8 cellular contexts compared by ENCODE assay signal in the genomic region with DNA sequence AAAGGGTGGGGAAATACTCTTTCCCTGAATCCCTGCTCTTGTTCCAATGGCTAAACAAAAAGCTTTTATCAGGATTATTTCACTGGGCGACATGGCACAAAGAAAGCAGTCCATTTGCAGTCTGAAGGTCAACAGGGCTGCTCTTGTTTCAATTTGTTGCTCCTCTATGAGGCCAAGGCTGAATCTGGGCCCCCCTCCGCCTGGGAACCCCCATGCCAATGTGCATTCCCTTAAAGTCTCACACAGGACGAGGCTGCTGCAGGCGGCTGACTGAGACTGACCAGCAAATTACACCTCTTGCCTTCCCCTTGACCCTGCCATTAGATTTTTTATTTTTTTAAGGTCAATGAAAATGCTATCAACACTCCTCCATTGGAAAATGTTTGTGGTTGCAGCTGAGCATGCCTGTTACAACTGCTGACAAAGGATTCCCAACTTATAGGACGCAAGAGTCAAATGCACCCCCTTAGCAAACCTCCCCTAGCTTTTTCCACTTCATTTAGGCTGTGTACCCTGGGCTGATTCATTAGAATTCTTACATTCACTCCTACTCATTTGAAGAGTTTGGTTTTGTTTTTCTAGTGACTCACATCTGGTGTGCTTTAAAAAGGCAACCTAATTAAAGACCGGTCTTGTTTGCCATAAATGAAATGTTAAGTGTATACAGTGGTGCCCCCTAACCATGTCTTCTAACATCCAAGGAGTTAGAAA.
DNase-seq lines count a peak whose midpoint lies in the region; ATAC-seq, FAIRE-seq and TF ChIP-seq lines count a peak whose summit lies in the region.

No MANE protein-coding gene starts in this region.

- H3K27me3 Mint-ChIP-seq in activated CD8-positive, alpha-beta T cell treated with anti-CD3 and anti-CD28 coated beads for 36 hours, result no peaks in the 10 kb centered on the region

- H3K4me2 ChIP-seq in HepG2 (ENCODE audit: low read depth, low read length), result peak overlapping the region; percentile 58

- H3K4me3 ChIP-seq in HepG2 (replicated peaks in 1 of 3; ENCODE audit: insufficient read depth in 1 of 3, low read depth in 2 of 3, low read length in 3 of 3) (peak overlapping the region in 1 of 3 experiments; percentile 18; a peak in 1 of 6 replicates), right lobe of liver (no peak overlapping the region), stomach (no peak overlapping the region)

- in situ Hi-C loops in HepG2 (cut with HindIII; ENCODE audit: extremely low pct_ligation_motif_present, low pct_unique_long_range_greater_than_20kb), result no loop called here

- peaks cover 4% of the 10 kb centered on the region for H3K9me3 Mint-ChIP-seq in activated CD8-positive, alpha-beta T cell treated with anti-CD3 and anti-CD28 coated beads for 36 hours

- H3K4me3 Mint-ChIP-seq in activated CD8-positive, alpha-beta T cell treated with anti-CD3 and anti-CD28 coated beads for 36 hours, result peak overlapping the region; percentile 28

- TF ChIP-seq CTCF in HepG2 (CRISPR knock-in tag; IDR thresholded peaks at IDR 0.05), result no peak
- no peak for TF ChIP-seq CTCF in right lobe of liver (IDR thresholded peaks at IDR 0.05)
- no peak for TF ChIP-seq CTCF in activated CD8-positive, alpha-beta T cell treated with anti-CD3 and anti-CD28 coated beads for 36 hours (IDR thresholded peaks at IDR 0.05)
- no peak for TF ChIP-seq CTCF in stomach (IDR thresholded peaks at IDR 0.05)

- no peaks in the 10 kb centered on the region for H3K79me2 ChIP-seq in HepG2 (ENCODE audit: insufficient read depth, low read length)

- peaks cover 75% of the 10 kb centered on the region for H3K4me1 Mint-ChIP-seq in activated CD8-positive, alpha-beta T cell treated with anti-CD3 and anti-CD28 coated beads for 36 hours (ENCODE audit: low read depth)

- POLR2A ChIA-PET in HepG2 (lab: Yijun Ruan, JAX), result no interaction called here
- POLR2A ChIA-PET in activated CD8-positive, alpha-beta T cell treated with anti-CD3 and anti-CD28 coated beads for 36 hours (lab: Charles Lee), result interaction anchor here (0.7 to 2.9 kb wide), 7 partner anchors 14 to 132 kb away, joined by 3 to 21 read pairs (median 3); no protein-coding TSS in a partner anchor

- peak; percentile 81 for FAIRE-seq in HepG2 (lab: Jason Lieb, UNC)

- peak in 1 of 2 experiments; percentile 32; a peak in 1 of 4 replicates for TF ChIP-seq EP300 in HepG2 (IDR thresholded peaks at IDR 0.05; ENCODE audit: low read depth in 2 of 2, low read length in 2 of 2)
- no peak; the same call in 1 of the 2 replicates for TF ChIP-seq EP300 in HepG2 (CRISPR knock-in tag; IDR thresholded peaks at IDR 0.05; ENCODE audit: borderline replicate concordance)
- TF ChIP-seq EP300 in stomach (IDR thresholded peaks at IDR 0.05), result no peak

- TF ChIP-seq POLR2A in HepG2 (IDR thresholded peaks at IDR 0.05; ENCODE audit: insufficient read depth in 1 of 2, low read depth in 2 of 2, low read length in 2 of 2) (no peak), right lobe of liver (IDR thresholded peaks at IDR 0.05) (no peak), stomach (IDR thresholded peaks at IDR 0.05) (no peak)

- no TSS peak for BruUV-seq in HepG2 (replicated peaks; lab: Mats Ljungman, UMichigan)

- H3K9me3 ChIP-seq in HepG2 (ENCODE audit: low read length), result no peaks in the 10 kb centered on the region
- H3K9me3 ChIP-seq in right lobe of liver, result no peaks in the 10 kb centered on the region
- no peaks in the 10 kb centered on the region for H3K9me3 ChIP-seq in stomach

- H2AFZ ChIP-seq in HepG2 (ENCODE audit: low read length), result no peak overlapping the region

- peak overlapping the region; percentile 87 for H3K27ac Mint-ChIP-seq in activated CD8-positive, alpha-beta T cell treated with anti-CD3 and anti-CD28 coated beads for 36 hours

- H3K36me3 ChIP-seq in HepG2 (replicated peaks in 1 of 2; ENCODE audit: control insufficient read depth in 1 of 2, insufficient read depth in 2 of 2, low read length in 2 of 2) (no peaks in the 10 kb centered on the region), right lobe of liver (no peaks in the 10 kb centered on the region), stomach (no peaks in the 10 kb centered on the region)

- H3K9ac ChIP-seq in HepG2 (ENCODE audit: insufficient read depth, low read depth, low read length), result peak overlapping the region; percentile 26; the same call in 1 of the 2 replicates

- WGBS in HepG2 (ENCODE audit: low lambda C conversion rate), result 37% methylated on average over 6 of the region's 6 CpGs
- WGBS in right lobe of liver (ENCODE audit: insufficient coverage, low coverage, low lambda C conversion rate, missing lambda C conversion rate), result 65% methylated on average over 6 of the region's 6 CpGs
- 20 to 50% (median 43%) methylated on average over 6 of the region's 6 CpGs for WGBS in stomach, 5 donors

- no peaks in the 10 kb centered on the region for H3K27me3 ChIP-seq in HepG2 (ENCODE audit: control insufficient read depth in 1 of 2, insufficient read depth in 2 of 2, low read length in 2 of 2)
- H3K27me3 ChIP-seq in right lobe of liver, result no peaks in the 10 kb centered on the region
- no peaks in the 10 kb centered on the region for H3K27me3 ChIP-seq in stomach

- TF ChIP-seq RAD21 in HepG2 (CRISPR knock-in tag; IDR thresholded peaks at IDR 0.05), result no peak

- CTCF ChIA-PET in HepG2 (lab: Yijun Ruan, JAX; ENCODE audit: low intra/inter-chr PET ratio, low total read pairs), result no interaction called here
- CTCF ChIA-PET in activated CD8-positive, alpha-beta T cell treated with anti-CD3 and anti-CD28 coated beads for 36 hours (lab: Charles Lee), result interaction anchor here (0.7 to 1.9 kb wide), 5 partner anchors 17 to 126 kb away, joined by 3 to 7 read pairs (median 3); a partner anchor contains a TSS

- H3K27ac ChIP-seq in HepG2 (ENCODE audit: extremely low read length, insufficient read depth, low read length), result peak overlapping the region; percentile 55
- H3K27ac ChIP-seq in right lobe of liver, result no peak overlapping the region
- H3K27ac ChIP-seq in stomach, result peak overlapping the region in 4 of 5 donors; percentile 4 to 40 (median 37)

- ATAC-seq in HepG2, result peak; percentile 87
- no peak for ATAC-seq in right lobe of liver
- peak; percentile 75 for ATAC-seq in activated CD8-positive, alpha-beta T cell treated with anti-CD3 and anti-CD28 coated beads for 36 hours

- intact Hi-C loops in HepG2 (cut with micrococcal nuclease; ENCODE audit: unreplicated experiment), result no loop called here
- intact Hi-C loops in right lobe of liver (cut with DNase I), result no loop called here
- intact Hi-C loops in activated CD8-positive, alpha-beta T cell treated with anti-CD3 and anti-CD28 coated beads for 36 hours (cut with micrococcal nuclease), result loop anchor here (5.0 kb wide), 3 partner anchors 60 to 125 kb away; a partner anchor contains a TSS
- intact Hi-C loops in stomach (cut with DNase I; ENCODE audit: low total_unique reads), result no loop called here

- DNase-seq in HepG2 (ENCODE audit: low spot score) (peak; percentile 88), right lobe of liver (no peak), glomerular visceral epithelial cell (ENCODE audit: extremely low spot score) (peak; percentile 17), stomach (no peak), DMS153 (lab: John Stamatoyannopoulos, UW) (no peak), HPDE6-E6E7 (ENCODE audit: extremely low spot score) (no peak), COR-L47 (lab: John Stamatoyannopoulos, UW) (no peak)
- peak; percentile 62 for DNase-seq in activated CD8-positive, alpha-beta T cell treated with anti-CD3 and anti-CD28 coated beads for 36 hours

- H4K20me1 ChIP-seq in HepG2 (ENCODE audit: insufficient read depth, low read length), result no peaks in the 10 kb centered on the region

- H3K36me3 Mint-ChIP-seq in activated CD8-positive, alpha-beta T cell treated with anti-CD3 and anti-CD28 coated beads for 36 hours (ENCODE audit: low read depth), result peaks cover 10% of the 10 kb centered on the region

- H3K4me1 ChIP-seq in HepG2 (ENCODE audit: insufficient read depth, low read length) (peaks cover 55% of the 10 kb centered on the region), right lobe of liver (no peaks in the 10 kb centered on the region), stomach (peaks cover 4 to 23% (median 14%) of the 10 kb centered on the region in 4 donors)

TF ChIP-seq in HepG2, 621 proteins besides CTCF, POLR2A, EP300 and RAD21 (continues in another document):
- TF ChIP-seq, protein P1, sequence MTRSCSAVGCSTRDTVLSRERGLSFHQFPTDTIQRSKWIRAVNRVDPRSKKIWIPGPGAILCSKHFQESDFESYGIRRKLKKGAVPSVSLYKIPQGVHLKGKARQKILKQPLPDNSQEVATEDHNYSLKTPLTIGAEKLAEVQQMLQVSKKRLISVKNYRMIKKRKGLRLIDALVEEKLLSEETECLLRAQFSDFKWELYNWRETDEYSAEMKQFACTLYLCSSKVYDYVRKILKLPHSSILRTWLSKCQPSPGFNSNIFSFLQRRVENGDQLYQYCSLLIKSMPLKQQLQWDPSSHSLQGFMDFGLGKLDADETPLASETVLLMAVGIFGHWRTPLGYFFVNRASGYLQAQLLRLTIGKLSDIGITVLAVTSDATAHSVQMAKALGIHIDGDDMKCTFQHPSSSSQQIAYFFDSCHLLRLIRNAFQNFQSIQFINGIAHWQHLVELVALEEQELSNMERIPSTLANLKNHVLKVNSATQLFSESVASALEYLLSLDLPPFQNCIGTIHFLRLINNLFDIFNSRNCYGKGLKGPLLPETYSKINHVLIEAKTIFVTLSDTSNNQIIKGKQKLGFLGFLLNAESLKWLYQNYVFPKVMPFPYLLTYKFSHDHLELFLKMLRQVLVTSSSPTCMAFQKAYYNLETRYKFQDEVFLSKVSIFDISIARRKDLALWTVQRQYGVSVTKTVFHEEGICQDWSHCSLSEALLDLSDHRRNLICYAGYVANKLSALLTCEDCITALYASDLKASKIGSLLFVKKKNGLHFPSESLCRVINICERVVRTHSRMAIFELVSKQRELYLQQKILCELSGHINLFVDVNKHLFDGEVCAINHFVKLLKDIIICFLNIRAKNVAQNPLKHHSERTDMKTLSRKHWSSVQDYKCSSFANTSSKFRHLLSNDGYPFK (CRISPR knock-in tag; IDR thresholded peaks at IDR 0.05; ENCODE audit: borderline replicate concordance), result no peak
- TF ChIP-seq SOX13 (IDR thresholded peaks at IDR 0.05) (no peak), SOX13 (CRISPR knock-in tag; conservative IDR thresholded peaks at IDR 0.05 in 1 of 2, IDR thresholded peaks at IDR 0.05 in 1 of 2) (peak in 1 of 2 experiments; percentile 88; a peak in 2 of 4 replicates)

Comparison
In these comparisons a context has a peak if more than half of its experiments do, and no peak if none do; other contexts are left out.
1. ATAC-seq: peak in HepG2 (single experiment) and activated CD8-positive, alpha-beta T cell treated with anti-CD3 and anti-CD28 coated beads for 36 hours (single experiment); none in right lobe of liver (0 of 4).
2. DNase-seq: peak in HepG2 (single experiment), activated CD8-positive, alpha-beta T cell treated with anti-CD3 and anti-CD28 coated beads for 36 hours (single experiment) and glomerular visceral epithelial cell (single experiment); none in right lobe of liver (0 of 3), stomach (single experiment), DMS153 (single experiment), HPDE6-E6E7 (single experiment) and COR-L47 (single experiment).
3. H3K27ac ChIP-seq: peak in HepG2 (single experiment) and stomach (4 of 5); none in right lobe of liver (0 of 3).